Comparison of ENCODE assay signal across 8 cellular contexts in genomic region chr2:32947076-32947483, GRCh38. TPM values are rescaled to one million over a fixed set of nuclear protein-coding genes. Genes with fewer than 3 reads are reported as not detected.
DNase-seq lines count a peak whose midpoint lies in the region; ATAC-seq lines count a peak whose summit lies in the region.

No MANE protein-coding gene starts in this region.

- no peaks in the 10 kb centered on the region for H3K9me3 Mint-ChIP-seq in activated CD4-positive, alpha-beta memory T cell treated with anti-CD3 and anti-CD28 coated beads, Interleukin-2, amount 10 ng/mL, durations not matched to agents 7 days and 5 days
- H3K9me3 Mint-ChIP-seq in activated CD4-positive, alpha-beta memory T cell treated with anti-CD3 and anti-CD28 coated beads for 36 hours: no peaks in the 10 kb centered on the region
- H3K9me3 Mint-ChIP-seq in activated naive CD8-positive, alpha-beta T cell treated with anti-CD3 and anti-CD28 coated beads for 36 hours: no peaks in the 10 kb centered on the region
- peaks cover 0 to 4% of the 10 kb centered on the region in 2 donors for H3K9me3 Mint-ChIP-seq in stimulated activated naive CD8-positive, alpha-beta T cell treated with anti-CD3 and anti-CD28 coated beads, Interleukin-15, amount 100 ng/mL, for 72 hours

- POLR2A ChIA-PET in activated CD4-positive, alpha-beta memory T cell treated with anti-CD3 and anti-CD28 coated beads, Interleukin-2, amount 10 ng/mL, durations not matched to agents 7 days and 5 days (lab: Charles Lee): interaction anchor here (1.2 kb wide), 1 partner anchor 652 kb away, joined by 3 read pairs; the partner anchor contains the start of gene FAM98A
- POLR2A ChIA-PET in activated CD4-positive, alpha-beta memory T cell treated with anti-CD3 and anti-CD28 coated beads for 36 hours (lab: Charles Lee): no interaction called here

- CTCF ChIA-PET in activated CD4-positive, alpha-beta memory T cell treated with anti-CD3 and anti-CD28 coated beads, Interleukin-2, amount 10 ng/mL, durations not matched to agents 7 days and 5 days (lab: Charles Lee): interaction anchor here (0.6 to 0.7 kb wide), 2 partner anchors 48 to 447 kb away, joined by 3 to 6 read pairs; no protein-coding TSS in a partner anchor
- CTCF ChIA-PET in activated CD4-positive, alpha-beta memory T cell treated with anti-CD3 and anti-CD28 coated beads for 36 hours (lab: Charles Lee): interaction anchor here (1.1 kb wide), 1 partner anchor 173 kb away, joined by 3 read pairs; no protein-coding TSS in a partner anchor

- peak overlapping the region; percentile 60 for H3K4me3 ChIP-seq in iPS-11a (ENCODE audit: low read depth, low read length)

- H3K27ac Mint-ChIP-seq in activated CD4-positive, alpha-beta memory T cell treated with anti-CD3 and anti-CD28 coated beads, Interleukin-2, amount 10 ng/mL, durations not matched to agents 7 days and 5 days: no peak overlapping the region
- no peak overlapping the region for H3K27ac Mint-ChIP-seq in activated CD4-positive, alpha-beta memory T cell treated with anti-CD3 and anti-CD28 coated beads for 36 hours
- H3K27ac Mint-ChIP-seq in activated naive CD8-positive, alpha-beta T cell treated with anti-CD3 and anti-CD28 coated beads for 36 hours: no peak overlapping the region
- H3K27ac Mint-ChIP-seq in stimulated activated naive CD8-positive, alpha-beta T cell treated with anti-CD3 and anti-CD28 coated beads, Interleukin-15, amount 100 ng/mL, for 72 hours: no peak overlapping the region

- H3K36me3 Mint-ChIP-seq in activated CD4-positive, alpha-beta memory T cell treated with anti-CD3 and anti-CD28 coated beads, Interleukin-2, amount 10 ng/mL, durations not matched to agents 7 days and 5 days (ENCODE audit: low read depth): no peaks in the 10 kb centered on the region
- no peaks in the 10 kb centered on the region for H3K36me3 Mint-ChIP-seq in activated CD4-positive, alpha-beta memory T cell treated with anti-CD3 and anti-CD28 coated beads for 36 hours
- no peaks in the 10 kb centered on the region for H3K36me3 Mint-ChIP-seq in activated naive CD8-positive, alpha-beta T cell treated with anti-CD3 and anti-CD28 coated beads for 36 hours

- H3K4me3 Mint-ChIP-seq in activated CD4-positive, alpha-beta memory T cell treated with anti-CD3 and anti-CD28 coated beads, Interleukin-2, amount 10 ng/mL, durations not matched to agents 7 days and 5 days: peak overlapping the region; percentile 27
- no peak overlapping the region for H3K4me3 Mint-ChIP-seq in activated CD4-positive, alpha-beta memory T cell treated with anti-CD3 and anti-CD28 coated beads for 36 hours
- no peak overlapping the region for H3K4me3 Mint-ChIP-seq in activated naive CD8-positive, alpha-beta T cell treated with anti-CD3 and anti-CD28 coated beads for 36 hours
- H3K4me3 Mint-ChIP-seq in stimulated activated naive CD8-positive, alpha-beta T cell treated with anti-CD3 and anti-CD28 coated beads, Interleukin-15, amount 100 ng/mL, for 72 hours: peak overlapping the region in 1 of 2 donors; percentile 79

- H3K4me1 Mint-ChIP-seq in activated CD4-positive, alpha-beta memory T cell treated with anti-CD3 and anti-CD28 coated beads, Interleukin-2, amount 10 ng/mL, durations not matched to agents 7 days and 5 days: peaks cover 11% of the 10 kb centered on the region
- peaks cover 4% of the 10 kb centered on the region for H3K4me1 Mint-ChIP-seq in activated CD4-positive, alpha-beta memory T cell treated with anti-CD3 and anti-CD28 coated beads for 36 hours (ENCODE audit: low read depth)
- peaks cover 16% of the 10 kb centered on the region for H3K4me1 Mint-ChIP-seq in activated naive CD8-positive, alpha-beta T cell treated with anti-CD3 and anti-CD28 coated beads for 36 hours
- H3K4me1 Mint-ChIP-seq in stimulated activated naive CD8-positive, alpha-beta T cell treated with anti-CD3 and anti-CD28 coated beads, Interleukin-15, amount 100 ng/mL, for 72 hours: peaks cover 20% of the 10 kb centered on the region

- peak; percentile 23 for ATAC-seq in HG03095 (IDR thresholded peaks at IDR 0.05; ENCODE audit: unreplicated experiment)
- peak; percentile 41 for ATAC-seq in stimulated activated naive CD8-positive, alpha-beta T cell treated with anti-CD3 and anti-CD28 coated beads, Interleukin-15, amount 100 ng/mL, for 72 hours

- DNase-seq in activated CD4-positive, alpha-beta memory T cell treated with anti-CD3 and anti-CD28 coated beads, Interleukin-2, amount 10 ng/mL, durations not matched to agents 7 days and 5 days: peak; percentile 17
- no peak for DNase-seq in activated CD4-positive, alpha-beta memory T cell treated with anti-CD3 and anti-CD28 coated beads for 36 hours
- DNase-seq in activated naive CD8-positive, alpha-beta T cell treated with anti-CD3 and anti-CD28 coated beads for 36 hours: peak; percentile 5
- no peak for DNase-seq in stimulated activated naive CD8-positive, alpha-beta T cell treated with anti-CD3 and anti-CD28 coated beads, Interleukin-15, amount 100 ng/mL, for 72 hours
- DNase-seq in epidermal melanocyte (ENCODE audit: insufficient read length, low spot score): no peak
- DNase-seq in OCI-M1 (lab: John Stamatoyannopoulos, UW): no peak

- H3K27me3 Mint-ChIP-seq in activated CD4-positive, alpha-beta memory T cell treated with anti-CD3 and anti-CD28 coated beads, Interleukin-2, amount 10 ng/mL, durations not matched to agents 7 days and 5 days: peaks cover 27% of the 10 kb centered on the region
- H3K27me3 Mint-ChIP-seq in activated CD4-positive, alpha-beta memory T cell treated with anti-CD3 and anti-CD28 coated beads for 36 hours: peaks cover 9% of the 10 kb centered on the region
- H3K27me3 Mint-ChIP-seq in activated naive CD8-positive, alpha-beta T cell treated with anti-CD3 and anti-CD28 coated beads for 36 hours: peaks cover 63% of the 10 kb centered on the region
- H3K27me3 Mint-ChIP-seq in stimulated activated naive CD8-positive, alpha-beta T cell treated with anti-CD3 and anti-CD28 coated beads, Interleukin-15, amount 100 ng/mL, for 72 hours: peaks cover 48% of the 10 kb centered on the region

- intact Hi-C loops in activated CD4-positive, alpha-beta memory T cell treated with anti-CD3 and anti-CD28 coated beads for 36 hours (cut with micrococcal nuclease): loop anchor here (2.0 to 10.0 kb wide), 3 partner anchors 174 to 638 kb away; no protein-coding TSS in a partner anchor

RNA-seq across cellular contexts. Expression of gene LTBP1, which starts 0.3 kb away (rescaled TPM):
- under 1 TPM; 0.33 to 0.35 TPM for total RNA-seq in activated CD4-positive, alpha-beta memory T cell treated with anti-CD3 and anti-CD28 coated beads, Interleukin-2, amount 10 ng/mL, durations not matched to agents 7 days and 5 days
- under 1 TPM; 0.10 to 0.27 TPM for total RNA-seq in activated CD4-positive, alpha-beta memory T cell treated with anti-CD3 and anti-CD28 coated beads for 36 hours
- total RNA-seq in activated naive CD8-positive, alpha-beta T cell treated with anti-CD3 and anti-CD28 coated beads for 36 hours: under 1 TPM; 0.14 to 0.31 TPM

Comparison
In these comparisons a context has a peak if more than half of its experiments do, and no peak if none do; other contexts are left out.
1. DNase-seq: peak in activated CD4-positive, alpha-beta memory T cell treated with anti-CD3 and anti-CD28 coated beads, Interleukin-2, amount 10 ng/mL, durations not matched to agents 7 days and 5 days (single experiment) and activated naive CD8-positive, alpha-beta T cell treated with anti-CD3 and anti-CD28 coated beads for 36 hours (single experiment); none in activated CD4-positive, alpha-beta memory T cell treated with anti-CD3 and anti-CD28 coated beads for 36 hours (single experiment), stimulated activated naive CD8-positive, alpha-beta T cell treated with anti-CD3 and anti-CD28 coated beads, Interleukin-15, amount 100 ng/mL, for 72 hours (0 of 2), epidermal melanocyte (single experiment) and OCI-M1 (single experiment).